1 cellular context compared by ENCODE assay signal in genomic region chr6:5665667-5666066, GRCh38.
TF ChIP-seq lines count a peak whose summit lies in the region.

No MANE protein-coding gene starts in this region.

TF ChIP-seq in GM12878, 131 proteins besides CTCF, POLR2A, EP300 and RAD21:
- TF ChIP-seq SRF (IDR thresholded peaks at IDR 0.05; ENCODE audit: low read depth in 2 of 2, low read length in 2 of 2) (0 out of 4 replicates have a peak, but pooled peaks of 1 of the 2 experiments have one; percentile 27), HDAC2 (IDR thresholded peaks at IDR 0.05) (no peak)
TF ChIP-seq in GM12878: peak in this region for 1.
